ENCODE assay signal across 1 cellular context in the genomic region with DNA sequence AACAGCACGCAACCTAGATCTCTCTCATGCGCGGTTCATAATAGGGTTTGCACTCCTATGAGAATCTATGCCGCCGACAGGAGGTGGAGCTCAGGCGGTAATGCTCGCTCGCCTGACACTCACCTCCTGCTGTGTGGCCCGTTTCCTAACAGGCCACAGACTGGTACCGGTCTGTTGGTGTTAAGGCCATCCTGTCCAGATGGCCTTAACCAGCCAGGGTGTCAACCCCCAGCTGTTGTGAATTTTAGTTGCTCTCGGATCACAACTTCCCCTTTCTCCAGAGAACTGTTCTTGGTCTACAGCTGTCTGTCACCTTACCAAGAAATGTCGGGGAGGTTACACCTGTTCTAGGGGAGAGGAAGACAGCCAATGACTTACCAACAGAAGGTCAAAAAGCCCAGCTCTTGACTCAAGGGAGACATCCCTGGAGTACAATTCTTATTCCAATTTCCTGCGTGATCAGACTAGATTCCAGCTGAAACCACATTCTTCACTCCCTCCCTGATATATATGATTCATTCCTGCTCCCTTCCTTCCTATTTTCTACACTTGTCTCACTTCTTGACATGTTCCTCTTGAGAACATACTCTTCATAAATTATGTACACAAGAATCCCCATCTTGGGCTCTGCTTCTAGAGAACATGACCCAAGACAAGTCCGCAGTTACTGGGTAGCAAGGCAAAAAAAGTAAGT.
TF ChIP-seq lines count a peak whose summit lies in the region.

No MANE protein-coding gene starts in this region.

TF ChIP-seq in SK-N-SH treated with all-trans-retinoic acid at 6 μM for 48 hours, 23 proteins besides CTCF, POLR2A, EP300 and RAD21 (continued from another document):
- TF ChIP-seq, protein P1, sequence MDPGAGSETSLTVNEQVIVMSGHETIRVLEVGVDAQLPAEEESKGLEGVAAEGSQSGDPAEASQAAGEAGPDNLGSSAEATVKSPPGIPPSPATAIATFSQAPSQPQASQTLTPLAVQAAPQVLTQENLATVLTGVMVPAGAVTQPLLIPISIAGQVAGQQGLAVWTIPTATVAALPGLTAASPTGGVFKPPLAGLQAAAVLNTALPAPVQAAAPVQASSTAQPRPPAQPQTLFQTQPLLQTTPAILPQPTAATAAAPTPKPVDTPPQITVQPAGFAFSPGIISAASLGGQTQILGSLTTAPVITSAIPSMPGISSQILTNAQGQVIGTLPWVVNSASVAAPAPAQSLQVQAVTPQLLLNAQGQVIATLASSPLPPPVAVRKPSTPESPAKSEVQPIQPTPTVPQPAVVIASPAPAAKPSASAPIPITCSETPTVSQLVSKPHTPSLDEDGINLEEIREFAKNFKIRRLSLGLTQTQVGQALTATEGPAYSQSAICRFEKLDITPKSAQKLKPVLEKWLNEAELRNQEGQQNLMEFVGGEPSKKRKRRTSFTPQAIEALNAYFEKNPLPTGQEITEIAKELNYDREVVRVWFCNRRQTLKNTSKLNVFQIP (CRISPR knock-in tag; IDR thresholded peaks at IDR 0.05; ENCODE audit: borderline replicate concordance, low read depth), result no peak
- TF ChIP-seq TOX (CRISPR knock-in tag; IDR thresholded peaks at IDR 0.05; ENCODE audit: borderline replicate concordance) (no peak), SNAI2 (CRISPR knock-in tag; IDR thresholded peaks at IDR 0.05) (no peak), ZNF70 (CRISPR knock-in tag; IDR thresholded peaks at IDR 0.05) (no peak)
